In genomic region chr22:18078329-18079041, GRCh38 we compare ENCODE assay signal across 8 cellular contexts. TPM values are rescaled to one million over a fixed set of nuclear protein-coding genes. Genes with fewer than 3 reads are reported as not detected.
DNase-seq lines count a peak whose midpoint lies in the region; ATAC-seq, FAIRE-seq and TF ChIP-seq lines count a peak whose summit lies in the region.

No MANE protein-coding gene starts in this region.

- no peaks in the 10 kb centered on the region for H4K20me1 ChIP-seq in OCI-LY1 (ENCODE audit: insufficient read depth, low read length)

- no peak overlapping the region for H2AFZ ChIP-seq in OCI-LY1 (ENCODE audit: low read length)

- CTCF ChIA-PET in HEK293T (lab: Yijun Ruan, JAX), result interaction anchor here (1.3 kb wide), 1 partner anchor 248 kb away, joined by 3 read pairs; no protein-coding TSS in a partner anchor

- H3F3A ChIP-seq in OCI-LY1 (ENCODE audit: insufficient read depth, low read length), result no peaks in the 10 kb centered on the region

- H3K4me3 ChIP-seq in OCI-LY1 (ENCODE audit: low read depth, low read length, poor library complexity, severe bottlenecking) (peak overlapping the region; percentile 95), left ventricle myocardium inferior (peak overlapping the region; percentile 97), sigmoid colon (peak overlapping the region; percentile 62 to 96 (median 88))

- H3K79me2 ChIP-seq in OCI-LY1 (ENCODE audit: insufficient read depth, low read length), result 0 out of 2 replicates have a peak, but pooled peaks cover 3% of the 10 kb centered on the region

- TF ChIP-seq CTCF in OCI-LY1 (IDR thresholded peaks at IDR 0.05; ENCODE audit: low read length), result no peak
- TF ChIP-seq CTCF in left ventricle myocardium inferior (IDR thresholded peaks at IDR 0.05; ENCODE audit: borderline replicate concordance), result no peak
- no peak for TF ChIP-seq CTCF in sigmoid colon (IDR thresholded peaks at IDR 0.05)

- POLR2A ChIA-PET in HEK293T (lab: Yijun Ruan, JAX), result interaction anchor here (0.6 to 2.1 kb wide), 6 partner anchors 10 to 344 kb away, joined by 3 to 9 read pairs (median 5); partner anchors contain the start of gene USP18

- peak overlapping the region; percentile 54 for H3K27ac ChIP-seq in OCI-LY1 (ENCODE audit: low read depth, low read length, poor library complexity, severe bottlenecking)
- peak overlapping the region; percentile 94 for H3K27ac ChIP-seq in left ventricle myocardium inferior (replicated peaks)
- peak overlapping the region; percentile 80 to 86 (median 83) for H3K27ac ChIP-seq in sigmoid colon

- peak overlapping the region; percentile 96 for H3K9ac ChIP-seq in OCI-LY1 (ENCODE audit: low read length)

- no peak for FAIRE-seq in frontal cortex (lab: Jason Lieb, UNC)

- no peak for TF ChIP-seq POLR2A in sigmoid colon (IDR thresholded peaks at IDR 0.05)

- no peaks in the 10 kb centered on the region for H3K27me3 ChIP-seq in OCI-LY1 (ENCODE audit: insufficient read depth, low read length)
- H3K27me3 ChIP-seq in left ventricle myocardium inferior (ENCODE audit: low read depth), result no peaks in the 10 kb centered on the region
- no peaks in the 10 kb centered on the region for H3K27me3 ChIP-seq in sigmoid colon

- intact Hi-C loops in left ventricle myocardium inferior (cut with micrococcal nuclease) (no loop called here), sigmoid colon (cut with DNase I) (loop anchor here (5.0 to 10.0 kb wide), 7 partner anchors 74 to 511 kb away; partner anchors contain the start of genes ATP6V1E1 and USP18)

- TF ChIP-seq EP300 in sigmoid colon (IDR thresholded peaks at IDR 0.05), result no peak

- DNase-seq in ELF-1 (ENCODE audit: low read depth, low spot score) (peak; percentile 44), HEK293T (ENCODE audit: extremely low spot score) (peak; percentile 54), left ventricle myocardium inferior (no peak), sigmoid colon (no peak), frontal cortex (ENCODE audit: low spot score in 2 of 2) (no peak)
- DNase-seq in activated naive CD4-positive, alpha-beta T cell treated with anti-CD3 and anti-CD28 coated beads, Interleukin-2, amount 50 U/mL, for 16 hours, result peak; percentile 44

- no peaks in the 10 kb centered on the region for H3K9me2 ChIP-seq in OCI-LY1 (ENCODE audit: low read depth, low read length)

- peak overlapping the region; percentile 97 for H3K4me2 ChIP-seq in OCI-LY1 (ENCODE audit: low read length)

- H3K9me3 ChIP-seq in OCI-LY1 (ENCODE audit: low read length) (no peaks in the 10 kb centered on the region), left ventricle myocardium inferior (replicated peaks) (no peaks in the 10 kb centered on the region), sigmoid colon (no peaks in the 10 kb centered on the region)

- H3K36me3 ChIP-seq in OCI-LY1 (ENCODE audit: insufficient read depth, low read length) (peaks cover 39% of the 10 kb centered on the region), left ventricle myocardium inferior (peaks cover 43% of the 10 kb centered on the region), sigmoid colon (peaks cover 6 to 43% (median 12%) of the 10 kb centered on the region in 4 donors)

- WGBS in sigmoid colon, 2 donors, result 2 to 8% methylated on average over 45 of the region's 45 CpGs

- H3K4me1 ChIP-seq in OCI-LY1 (ENCODE audit: insufficient read depth, low read length, severe bottlenecking), result peaks cover 24% of the 10 kb centered on the region
- peaks cover 59% of the 10 kb centered on the region for H3K4me1 ChIP-seq in left ventricle myocardium inferior
- H3K4me1 ChIP-seq in sigmoid colon, result peaks cover 0 to 39% (median 38%) of the 10 kb centered on the region in 4 donors

- ATAC-seq in HG03469 (IDR thresholded peaks at IDR 0.05; ENCODE audit: unreplicated experiment), result no peak

TF ChIP-seq in HEK293T, 16 proteins besides CTCF, POLR2A, EP300 and RAD21:
- TF ChIP-seq TARDBP (IDR thresholded peaks at IDR 0.05) (no peak), ZNF384 (IDR thresholded peaks at IDR 0.05) (no peak), LEF1 (IDR thresholded peaks at IDR 0.05; ENCODE audit: borderline replicate concordance) (no peak), FOXA1 (IDR thresholded peaks at IDR 0.05) (no peak), BHLHE40 (IDR thresholded peaks at IDR 0.05; ENCODE audit: borderline replicate concordance) (no peak), FOXM1 (IDR thresholded peaks at IDR 0.05; ENCODE audit: borderline replicate concordance) (no peak), FOXK2 (IDR thresholded peaks at IDR 0.05) (no peak), CTBP1 (IDR thresholded peaks at IDR 0.05; ENCODE audit: borderline replicate concordance) (no peak), NFRKB (IDR thresholded peaks at IDR 0.05) (no peak), HDGF (IDR thresholded peaks at IDR 0.05; ENCODE audit: borderline replicate concordance) (no peak), L3MBTL2 (conservative IDR thresholded peaks at IDR 0.05) (no peak), PKNOX1 (IDR thresholded peaks at IDR 0.05) (no peak), ELF4 (IDR thresholded peaks at IDR 0.05) (no peak), SP1 (IDR thresholded peaks at IDR 0.05) (no peak), ARNT (IDR thresholded peaks at IDR 0.05) (no peak), SUZ12 (IDR thresholded peaks at IDR 0.05) (no peak)

RNA-seq across cellular contexts. Expression of gene PEX26, which starts 0.7 kb away (rescaled TPM):
- 20.5 TPM for total RNA-seq in left ventricle myocardium inferior
- 10 to 100 TPM; 13.3 to 21.3 (median 17.7) TPM for total RNA-seq in sigmoid colon
- 100 to 1,000 TPM in 1 of 3 donors, 10 to 100 TPM in 2; 45.0 to 124 (median 85.1) TPM for polyA plus RNA-seq in sigmoid colon
- 9.4 TPM for total RNA-seq in frontal cortex

RNA-seq across cellular contexts. Expression of gene TUBA8, which starts 32.1 kb away (rescaled TPM):
- total RNA-seq in left ventricle myocardium inferior (253 TPM), sigmoid colon (1 to 10 TPM in 2 of 4 donors, under 1 TPM in 2; 0.81 to 1.1 (median 1.0) TPM), frontal cortex (2.9 TPM)
- 1 to 10 TPM in 2 of 3 donors, under 1 TPM in 1; 0.92 to 3.3 (median 3.0) TPM for polyA plus RNA-seq in sigmoid colon

RNA-seq across cellular contexts. Expression of gene MICAL3, which starts 54.1 kb away (rescaled TPM):
- 92.5 TPM for total RNA-seq in left ventricle myocardium inferior
- total RNA-seq in sigmoid colon, result 10 to 100 TPM; 26.3 to 94.2 (median 45.0) TPM
- 10 to 100 TPM in 2 of 3 donors, 1 to 10 TPM in 1; 9.6 to 36.3 (median 16.9) TPM for polyA plus RNA-seq in sigmoid colon
- total RNA-seq in frontal cortex, result 44.8 TPM

Comparison
In these comparisons a context has a peak if more than half of its experiments do, and no peak if none do; other contexts are left out.
1. DNase-seq: peak in ELF-1 (single experiment), HEK293T (single experiment) and activated naive CD4-positive, alpha-beta T cell treated with anti-CD3 and anti-CD28 coated beads, Interleukin-2, amount 50 U/mL, for 16 hours (single experiment); none in left ventricle myocardium inferior (single experiment), sigmoid colon (single experiment) and frontal cortex (0 of 2).
2. RNA of gene TUBA8, which starts 32.1 kb away (total RNA-seq): 253 TPM in left ventricle myocardium inferior (single experiment); 2.9 TPM in frontal cortex (single experiment) and 0.81 to 1.1 TPM in sigmoid colon; every median in the first group is over 10 times any median in the second.
3. Peak in every context shown above with its lines, with median percentiles within 50 percentile points of each other: H3K27ac ChIP-seq and H3K4me3 ChIP-seq.